ENCODE assay signal across 1 cellular context in genomic region chr1:198641506-198641905, GRCh38.
TF ChIP-seq lines count a peak whose summit lies in the region.

No MANE protein-coding gene starts in this region.

TF ChIP-seq in HEK293T, 16 proteins besides CTCF, POLR2A, EP300 and RAD21 (continued from another document):
- TF ChIP-seq CTBP1 (IDR thresholded peaks at IDR 0.05; ENCODE audit: borderline replicate concordance) (no peak), FOXK2 (IDR thresholded peaks at IDR 0.05) (no peak)
